ENCODE assay signal across 20 cellular contexts in the genomic region with DNA sequence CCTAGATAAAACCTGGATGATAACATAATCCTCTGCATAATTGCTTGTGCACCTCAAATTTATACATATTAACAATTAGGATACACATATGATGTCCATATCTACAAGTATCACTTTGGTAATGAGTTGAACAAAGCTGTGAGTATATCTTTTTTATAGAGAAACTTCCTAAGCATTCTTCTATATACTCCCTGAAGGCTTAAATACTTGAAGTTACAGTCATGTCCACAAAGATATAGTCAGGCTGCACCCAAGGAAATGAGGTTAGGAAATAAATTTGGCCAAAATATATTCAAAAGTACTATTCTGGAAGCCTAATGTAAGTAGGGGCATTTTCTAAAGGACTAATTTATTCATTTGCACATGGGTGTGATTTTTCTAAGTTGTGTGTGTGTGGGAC.
"Had no signal": no experiment of that assay in that cellular context is flagged by ENCODE, and none has a peak within 500 bp of the region (broad histone marks: within the 10 kb centered on the region; RNA-seq: fewer than 3 reads in every experiment).

No MANE protein-coding gene starts in this region.

- DNase-seq: activated CD4-positive, alpha-beta T cell treated with anti-CD3 and anti-CD28 coated beads for 48 hours; activated CD4-positive, alpha-beta T cell treated with anti-CD3 and anti-CD28 coated beads, Interleukin-2, amount 50 U/mL, for 4 hours; activated CD4-positive, CD25-positive, alpha-beta regulatory T cell treated with anti-CD3 and anti-CD28 coated beads, Interleukin-2, amount 50 U/mL, for 72 hours; activated CD8-positive, alpha-beta memory T cell treated with anti-CD3 and anti-CD28 coated beads, Interleukin-2, amount 50 U/mL, for 48 hours; activated CD8-positive, alpha-beta T cell treated with anti-CD3 and anti-CD28 coated beads, Interleukin-2, amount 10 ng/mL, durations not matched to agents 7 days and 5 days; activated gamma-delta T cell; activated naive CD4-positive, alpha-beta T cell treated with anti-CD3 and anti-CD28 coated beads for 36 hours; activated T-cell treated with anti-CD3 and anti-CD28 coated beads, Interleukin-2, amount 50 U/mL, for 1 hour; adrenal gland; aorta; body of pancreas; MM.1S; NCI-H1105 treated with DMSO at 0.1 percent for 48 hours; NCI-H1436 treated with DMSO at 0.1 percent for 48 hours; NCI-H187; NCI-H2081; NCI-H446; NCI-H524; PC-9; SHP77 treated with DMSO at 0.1 percent for 48 hours had no signal

- H3K4me1 ChIP-seq: adrenal gland, body of pancreas had no signal

- H3K27me3 ChIP-seq: adrenal gland, body of pancreas had no signal

- H2AFZ ChIP-seq: PC-9 had no signal

- H3K9me3 ChIP-seq: adrenal gland, body of pancreas had no signal

- H3K4me3 ChIP-seq: adrenal gland, body of pancreas, PC-9 had no signal

- H3K36me3 ChIP-seq: adrenal gland had no signal

- H3K4me2 ChIP-seq: PC-9 had no signal

- H3K27ac ChIP-seq: adrenal gland, body of pancreas, PC-9 had no signal
